10 cellular contexts compared by ENCODE assay signal in the genomic region with DNA sequence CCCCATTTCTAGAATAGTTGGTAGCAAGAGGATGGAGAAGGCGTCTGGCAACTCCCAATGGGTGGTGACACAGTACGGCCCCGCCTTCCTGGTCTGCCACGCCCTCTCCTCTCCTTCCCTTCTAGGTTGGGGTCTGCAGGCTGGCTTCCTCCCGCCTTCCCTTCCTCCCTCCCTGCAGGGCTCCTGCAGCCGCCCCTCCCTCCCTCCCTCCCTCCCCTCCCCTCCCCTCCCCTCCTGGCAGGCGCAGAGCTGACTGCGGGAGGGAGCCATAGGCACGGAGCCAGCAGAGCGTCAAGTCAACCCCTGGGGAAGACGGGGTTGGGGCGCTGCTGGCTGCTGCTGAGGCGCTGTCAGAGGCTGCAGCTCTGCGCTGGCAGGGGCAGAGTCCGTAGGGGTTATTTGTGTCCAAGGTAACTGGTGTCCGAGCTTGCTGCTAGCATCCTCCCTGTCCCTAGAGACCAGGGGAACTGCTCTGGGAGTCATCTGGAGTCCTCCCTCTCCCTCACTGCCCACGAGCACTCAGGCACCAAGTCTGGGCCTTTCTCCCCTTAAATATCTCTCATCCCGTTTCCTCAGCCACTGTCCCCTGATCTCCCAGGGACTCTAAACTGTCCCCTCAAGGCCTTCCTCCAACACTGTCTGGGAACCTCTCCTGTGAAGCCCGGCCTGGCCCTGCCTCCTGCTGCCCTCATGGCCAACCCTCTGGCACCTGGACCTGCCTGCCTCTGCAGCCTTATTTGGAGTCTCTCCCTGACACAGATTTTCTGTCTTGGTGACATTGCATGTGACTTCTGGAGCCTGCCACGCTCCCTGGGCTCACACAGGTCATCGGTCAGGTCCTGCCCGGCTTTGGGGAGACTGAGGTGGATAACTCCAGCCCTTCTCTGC. TPM values are rescaled to one million over a fixed set of nuclear protein-coding genes. Genes with fewer than 3 reads are reported as not detected.
A peak's percentile ranks its signal among the peaks of the same experiment; 100 is the strongest.
DNase-seq lines count a peak whose midpoint lies in the region; ATAC-seq, FAIRE-seq and TF ChIP-seq lines count a peak whose summit lies in the region.
"Had no signal": no experiment of that assay in that cellular context is flagged by ENCODE, and none has a peak within 500 bp of the region (broad histone marks: within the 10 kb centered on the region; RNA-seq: fewer than 3 reads in every experiment).

No MANE protein-coding gene starts in this region.

- no peak for TF ChIP-seq EP300 in esophagus muscularis mucosa (IDR thresholded peaks at IDR 0.05)
- TF ChIP-seq EP300 in ovary (IDR thresholded peaks at IDR 0.05), result no peak

- no peak for ATAC-seq in GM21381 (IDR thresholded peaks at IDR 0.05; ENCODE audit: unreplicated experiment)

- TF ChIP-seq CTCF in esophagus muscularis mucosa (IDR thresholded peaks at IDR 0.05), result no peak
- no peak for TF ChIP-seq CTCF in ovary (IDR thresholded peaks at IDR 0.05)

- peak overlapping the region; percentile 15 to 93 (median 58) for H3K27ac ChIP-seq in esophagus muscularis mucosa (replicated peaks in 1 of 4)
- H3K27ac ChIP-seq in ovary, result no peak overlapping the region

- intact Hi-C loops in esophagus muscularis mucosa (cut with DNase I), result loop anchor here (5.0 to 10.0 kb wide), 3 partner anchors 224 to 418 kb away; a partner anchor contains a TSS
- intact Hi-C loops in ovary (cut with DNase I), result loop anchor here in 3 of 4 donors (5.0 to 10.0 kb wide), 6 partner anchors 276 to 626 kb away; a partner anchor contains a TSS

- H3K36me3 ChIP-seq in esophagus muscularis mucosa, result no peaks in the 10 kb centered on the region
- H3K36me3 ChIP-seq in ovary, result no peaks in the 10 kb centered on the region

- 33% methylated on average over 13 of the region's 22 CpGs for WGBS in esophagus muscularis mucosa
- 22 to 24% (median 23%) methylated on average over 21 to 22 of the region's 22 CpGs for WGBS in ovary, 3 donors

- no peak for FAIRE-seq in GM12892 (lab: Jason Lieb, UNC)

- H3K27me3 ChIP-seq in esophagus muscularis mucosa, result no peaks in the 10 kb centered on the region
- no peaks in the 10 kb centered on the region for H3K27me3 ChIP-seq in ovary

- TF ChIP-seq POLR2A in esophagus muscularis mucosa (IDR thresholded peaks at IDR 0.05; ENCODE audit: low read depth), result no peak
- TF ChIP-seq POLR2A in ovary (IDR thresholded peaks at IDR 0.05), result no peak
- no peak for TF ChIP-seq POLR2A in GM12892 (IDR thresholded peaks at IDR 0.05; ENCODE audit: low read depth, low read length)

- H3K9me3 ChIP-seq in esophagus muscularis mucosa, result no peaks in the 10 kb centered on the region
- no peaks in the 10 kb centered on the region for H3K9me3 ChIP-seq in ovary

- H3K4me1 ChIP-seq in esophagus muscularis mucosa (peaks cover 27 to 40% (median 36%) of the 10 kb centered on the region in 4 donors), ovary (ENCODE audit: insufficient read depth) (peaks cover 8% of the 10 kb centered on the region)

- peak; percentile 44 for DNase-seq in NCI-H146 (lab: John Stamatoyannopoulos, UW)
- no peak for DNase-seq in NCI-H146 treated with DMSO at 0.1 percent for 48 hours (lab: John Stamatoyannopoulos, UW; ENCODE audit: unreplicated experiment)
- peak; percentile 35 for DNase-seq in NCI-H1694 (lab: John Stamatoyannopoulos, UW)
- DNase-seq in esophagus muscularis mucosa (ENCODE audit: extremely low spot score), result no peak
- DNase-seq in ovary, result peak in 4 of 5 donors; percentile 42 to 78 (median 62)
- DNase-seq in GM12892 (ENCODE audit: insufficient read length), result no peak
- no peak for DNase-seq in activated T-cell treated with anti-CD3 and anti-CD28 coated beads, Interleukin-2, amount 50 U/mL, for 48 hours
- DNase-seq: ACHN; effector CD8-positive, alpha-beta T cell had no signal

- H3K4me3 ChIP-seq in esophagus muscularis mucosa, result no peak overlapping the region
- no peak overlapping the region for H3K4me3 ChIP-seq in ovary

RNA-seq across cellular contexts. Expression of a gene that starts 57.4 kb away (rescaled TPM):
- total RNA-seq in esophagus muscularis mucosa, result 10 to 100 TPM in 2 of 4 donors, 1 to 10 TPM in 2; 6.9 to 19.1 (median 13.4) TPM
- total RNA-seq in ovary, result 10 to 100 TPM in 5 of 7 donors, 1 to 10 TPM in 2; 7.6 to 28.4 (median 17.0) TPM
- 1 to 10 TPM; 3.0 to 7.2 TPM for polyA plus RNA-seq in ovary
- polyA plus RNA-seq in GM12892 (2012; ENCODE audit: missing spikeins), result 1.3 TPM

Comparison
In these comparisons a context has a peak if more than half of its experiments do, and no peak if none do; other contexts are left out.
1. DNase-seq: peak in NCI-H146 (single experiment), NCI-H1694 (single experiment) and ovary (4 of 5); none in NCI-H146 treated with DMSO at 0.1 percent for 48 hours (single experiment), esophagus muscularis mucosa (single experiment), GM12892 (single experiment) and activated T-cell treated with anti-CD3 and anti-CD28 coated beads, Interleukin-2, amount 50 U/mL, for 48 hours (0 of 2).
2. H3K27ac ChIP-seq: peak in esophagus muscularis mucosa (4 of 4); none in ovary (0 of 2).